ENCODE assay signal across 9 cellular contexts in genomic region chr1:241713316-241713715, GRCh38.
"Had no signal": no experiment of that assay in that cellular context is flagged by ENCODE, and none has a peak within 500 bp of the region (broad histone marks: within the 10 kb centered on the region; RNA-seq: fewer than 3 reads in every experiment).

No MANE protein-coding gene starts in this region.

- H3K9me3 Mint-ChIP-seq: IgD-negative memory B cell had no signal

- H3K36me3 Mint-ChIP-seq: IgD-negative memory B cell had no signal

- H3K27ac ChIP-seq: GM23248, HL-60 had no signal

- H3K36me3 ChIP-seq: HAP-1 had no signal

- H3K9ac ChIP-seq: GM23248 had no signal

- DNase-seq: GM23248, GOT3, H7, KG1 had no signal

- H3K4me3 Mint-ChIP-seq: IgD-negative memory B cell had no signal

- H3K9me3 ChIP-seq: HAP-1 had no signal

- ATAC-seq: HCT116, HepG2 had no signal

- H3K4me3 ChIP-seq: GM23248, HAP-1 had no signal

- H2AFZ ChIP-seq: GM23248 had no signal

- H3K4me1 ChIP-seq: HAP-1 had no signal
